25 cellular contexts compared by ENCODE assay signal in genomic region chr3:197564097-197564843, GRCh38. TPM values are rescaled to one million over a fixed set of nuclear protein-coding genes. Genes with fewer than 3 reads are reported as not detected.
DNase-seq lines count a peak whose midpoint lies in the region; ATAC-seq and TF ChIP-seq lines count a peak whose summit lies in the region.
"Had no signal": no experiment of that assay in that cellular context is flagged by ENCODE, and none has a peak within 500 bp of the region (broad histone marks: within the 10 kb centered on the region; RNA-seq: fewer than 3 reads in every experiment).

No MANE protein-coding gene starts in this region.

- H3K27ac ChIP-seq in Karpas-422 (ENCODE audit: low read length) (no peak overlapping the region), right lobe of liver (peak overlapping the region in 2 of 3 donors; percentile 54 to 65)
- H3K27ac ChIP-seq: BLaER1 treated with 17β-estradiol and CSF1 and Interleukin-3, amounts not matched to agents 10 nM and 100 nM; dorsolateral prefrontal cortex; heart left ventricle; HL-60; sigmoid colon had no signal

- H3K4me1 ChIP-seq in Karpas-422 (ENCODE audit: low read length) (peaks cover 9% of the 10 kb centered on the region; the same call in 1 of the 2 replicates), right lobe of liver (peaks cover 0 to 92% (median 33%) of the 10 kb centered on the region in 4 donors)
- H3K4me1 ChIP-seq: heart left ventricle, sigmoid colon had no signal

- no peaks in the 10 kb centered on the region for H3K79me2 ChIP-seq in Karpas-422 (ENCODE audit: low read length)

- H3K36me3 Mint-ChIP-seq in activated CD4-positive, alpha-beta T cell treated with anti-CD3 and anti-CD28 coated beads, Interleukin-2, amount 10 ng/mL, durations not matched to agents 24 days and 14 days (ENCODE audit: low read depth) = peaks cover 8% of the 10 kb centered on the region

- peaks cover 18% of the 10 kb centered on the region for H3K9me3 Mint-ChIP-seq in activated CD4-positive, alpha-beta T cell treated with anti-CD3 and anti-CD28 coated beads, Interleukin-2, amount 10 ng/mL, durations not matched to agents 24 days and 14 days

- H3K36me3 ChIP-seq in Karpas-422 (ENCODE audit: insufficient read depth, low read length) = no peaks in the 10 kb centered on the region
- H3K36me3 ChIP-seq in right lobe of liver = no peaks in the 10 kb centered on the region
- H3K36me3 ChIP-seq: heart left ventricle, sigmoid colon had no signal

- no peaks in the 10 kb centered on the region for H3K9me2 ChIP-seq in Karpas-422 (replicated peaks; ENCODE audit: insufficient read depth, low read length)

- no peak overlapping the region for H2AFZ ChIP-seq in Karpas-422 (ENCODE audit: low read length)

- H3K9me3 ChIP-seq in Karpas-422 (ENCODE audit: low read length) (peaks cover 22% of the 10 kb centered on the region), right lobe of liver (no peaks in the 10 kb centered on the region)
- H3K9me3 ChIP-seq: sigmoid colon had no signal

- no peak for TF ChIP-seq CTCF in right lobe of liver (IDR thresholded peaks at IDR 0.05)

- ATAC-seq in right lobe of liver = peak; percentile 42 to 70 (median 52)
- ATAC-seq in GM18909 (IDR thresholded peaks at IDR 0.05; ENCODE audit: poor library complexity, unreplicated experiment) = no peak
- ATAC-seq: activated T-cell treated with anti-CD3 and anti-CD28 coated beads, Interleukin-2, amount 50 U/mL, for 4 hours; GM12878; heart left ventricle; SK-N-SH treated with all-trans-retinoic acid at 6 μM for 48 hours had no signal

- intact Hi-C loops in right lobe of liver (cut with DNase I) = no loop called here
- intact Hi-C loops in activated CD4-positive, alpha-beta T cell treated with anti-CD3 and anti-CD28 coated beads, Interleukin-2, amount 10 ng/mL, durations not matched to agents 24 days and 14 days (cut with micrococcal nuclease) = no loop called here

- H3K27me3 Mint-ChIP-seq in activated CD4-positive, alpha-beta T cell treated with anti-CD3 and anti-CD28 coated beads, Interleukin-2, amount 10 ng/mL, durations not matched to agents 24 days and 14 days = peaks cover 19% of the 10 kb centered on the region

- peak; percentile 13 for DNase-seq in NCI-H2227 (lab: John Stamatoyannopoulos, UW; ENCODE audit: unreplicated experiment)
- DNase-seq in NCI-H2227 treated with DMSO at 0.1 percent for 48 hours (lab: John Stamatoyannopoulos, UW) = no peak
- peak; percentile 71 for DNase-seq in Karpas-422
- DNase-seq in RPMI8226 = peak; percentile 28
- no peak for DNase-seq in right lobe of liver
- DNase-seq in activated CD4-positive, alpha-beta T cell treated with anti-CD3 and anti-CD28 coated beads, Interleukin-2, amount 10 ng/mL, durations not matched to agents 24 days and 14 days = no peak
- DNase-seq in NCI-H226 = no peak
- DNase-seq: activated CD4-positive, alpha-beta T cell treated with anti-CD3 and anti-CD28 coated beads for 4 hours; activated naive CD4-positive, alpha-beta T cell treated with anti-CD3 and anti-CD28 coated beads for 36 hours; activated T-cell treated with anti-CD3 and anti-CD28 coated beads, Interleukin-2, amount 50 U/mL, for 4 hours; COR-L47; dorsolateral prefrontal cortex; H9; heart left ventricle; mammary epithelial cell; NCI-H1694; sigmoid colon; stimulated activated CD4-positive, alpha-beta T cell treated with anti-CD3 and anti-CD28 coated beads, Interleukin-15, amount 100 ng/mL, for 24 hours; T-helper 2 cell had no signal

- H4K20me1 ChIP-seq in Karpas-422 (ENCODE audit: insufficient read depth, low read depth, low read length) = no peaks in the 10 kb centered on the region
- H4K20me1 ChIP-seq: BLaER1 treated with 17β-estradiol and CSF1 and Interleukin-3, amounts not matched to agents 10 nM and 100 nM had no signal

- no peak overlapping the region for H3K4me3 Mint-ChIP-seq in activated CD4-positive, alpha-beta T cell treated with anti-CD3 and anti-CD28 coated beads, Interleukin-2, amount 10 ng/mL, durations not matched to agents 24 days and 14 days
- H3K4me3 Mint-ChIP-seq: activated naive CD4-positive, alpha-beta T cell treated with anti-CD3 and anti-CD28 coated beads for 36 hours; activated T-cell treated with anti-CD3 and anti-CD28 coated beads, Interleukin-2, amount 50 U/mL, for 4 hours; H9; stimulated activated naive CD8-positive, alpha-beta T cell treated with anti-CD3 and anti-CD28 coated beads, Interleukin-15, Interleukin-2, amounts not matched to agents 100 ng/mL and 50 ng/mL, for 24 hours had no signal

- H3K27ac Mint-ChIP-seq in activated CD4-positive, alpha-beta T cell treated with anti-CD3 and anti-CD28 coated beads, Interleukin-2, amount 10 ng/mL, durations not matched to agents 24 days and 14 days = no peak overlapping the region
- H3K27ac Mint-ChIP-seq: activated naive CD4-positive, alpha-beta T cell treated with anti-CD3 and anti-CD28 coated beads for 36 hours; H9; stimulated activated naive CD8-positive, alpha-beta T cell treated with anti-CD3 and anti-CD28 coated beads, Interleukin-15, Interleukin-2, amounts not matched to agents 100 ng/mL and 50 ng/mL, for 24 hours had no signal

- H3K4me3 ChIP-seq in Karpas-422 (ENCODE audit: low read length) (no peak overlapping the region), right lobe of liver (no peak overlapping the region)
- H3K4me3 ChIP-seq: BLaER1 treated with 17β-estradiol and CSF1 and Interleukin-3, amounts not matched to agents 10 nM and 100 nM; dorsolateral prefrontal cortex; GM12878; heart left ventricle; sigmoid colon had no signal

- no peak overlapping the region for H3K9ac ChIP-seq in Karpas-422 (ENCODE audit: low read length)
- H3K9ac ChIP-seq: BLaER1 treated with 17β-estradiol and CSF1 and Interleukin-3, amounts not matched to agents 10 nM and 100 nM had no signal

- peaks cover 4% of the 10 kb centered on the region; the same call in 1 of the 2 replicates for H3K27me3 ChIP-seq in Karpas-422 (ENCODE audit: low read length)
- no peaks in the 10 kb centered on the region for H3K27me3 ChIP-seq in right lobe of liver
- H3K27me3 ChIP-seq: BLaER1 treated with 17β-estradiol and CSF1 and Interleukin-3, amounts not matched to agents 10 nM and 100 nM; dorsolateral prefrontal cortex had no signal

- H3K4me1 Mint-ChIP-seq in activated CD4-positive, alpha-beta T cell treated with anti-CD3 and anti-CD28 coated beads, Interleukin-2, amount 10 ng/mL, durations not matched to agents 24 days and 14 days = peaks cover 8% of the 10 kb centered on the region

- H3K4me2 ChIP-seq in Karpas-422 (ENCODE audit: low read depth, low read length, poor library complexity, severe bottlenecking) = no peak overlapping the region
- H3K4me2 ChIP-seq: BLaER1 treated with 17β-estradiol and CSF1 and Interleukin-3, amounts not matched to agents 10 nM and 100 nM had no signal

- WGBS in right lobe of liver (ENCODE audit: insufficient coverage, low coverage, low lambda C conversion rate, missing lambda C conversion rate) = 11% methylated on average over 1 of the region's 1 CpG

- TF ChIP-seq POLR2A in right lobe of liver (IDR thresholded peaks at IDR 0.05) = no peak

RNA-seq across cellular contexts. Expression of gene BDH1, which starts 8.5 kb away (rescaled TPM):
- total RNA-seq in Karpas-422 (2014; rRNA removed; shearing (Covaris generic); ENCODE audit: low replicate concordance) = 80.5 and 111 TPM in 2 replicates
- 100 to 1,000 TPM in 5 of 6 experiments, 10 to 100 TPM in 1; 65.5 to 366 (median 233) TPM for total RNA-seq in right lobe of liver
- total RNA-seq in activated CD4-positive, alpha-beta T cell treated with anti-CD3 and anti-CD28 coated beads, Interleukin-2, amount 10 ng/mL, durations not matched to agents 24 days and 14 days = 124 and 133 TPM in 2 replicates

Comparison
In these comparisons a context has a peak if more than half of its experiments do, and no peak if none do; other contexts are left out.
1. DNase-seq: peak in NCI-H2227 (single experiment), Karpas-422 (single experiment) and RPMI8226 (single experiment); none in NCI-H2227 treated with DMSO at 0.1 percent for 48 hours (single experiment), right lobe of liver (0 of 3), activated CD4-positive, alpha-beta T cell treated with anti-CD3 and anti-CD28 coated beads, Interleukin-2, amount 10 ng/mL, durations not matched to agents 24 days and 14 days (single experiment) and NCI-H226 (single experiment).